24 cellular contexts compared by ENCODE assay signal in genomic region chr17:44862278-44862914, GRCh38. TPM values are rescaled to one million over a fixed set of nuclear protein-coding genes. Genes with fewer than 3 reads are reported as not detected.
"Had no signal": no experiment of that assay in that cellular context is flagged by ENCODE, and none has a peak within 500 bp of the region (broad histone marks: within the 10 kb centered on the region; RNA-seq: fewer than 3 reads in every experiment).

No MANE protein-coding gene starts in this region.

- FAIRE-seq: frontal cortex, islet of Langerhans, pancreas, urothelium cell line had no signal

- H3K4me3 ChIP-seq: colonic mucosa, heart left ventricle, lung, pancreas, prostate gland, right lobe of liver had no signal

- DNase-seq: colonic mucosa; effector CD4-positive, alpha-beta T cell; endodermal cell; heart left ventricle; hippocampal formation; left ventricle myocardium superior; mesenchymal stem cell; naive B cell; occipital lobe; stimulated activated CD4-positive, alpha-beta T cell treated with anti-CD3 and anti-CD28 coated beads, Interleukin-12 subunit alpha, Interleukin-12 subunit beta, amount 100 ng/mL, for 4 hours; stimulated activated naive CD4-positive, alpha-beta T cell treated with Interleukin-2 at 50 U/mL for 16 hours; trophoblast cell had no signal

- H3K27me3 ChIP-seq: colonic mucosa, heart left ventricle, pancreas, right lobe of liver had no signal

- H3K4me1 ChIP-seq: colonic mucosa, pancreas, prostate gland, right lobe of liver had no signal

- ATAC-seq: esophagus mucosa, heart left ventricle, left ventricle myocardium superior, pancreas had no signal

- H3K27ac ChIP-seq: colonic mucosa, pancreas, prostate gland, right lobe of liver had no signal

- H3K9me3 ChIP-seq: colonic mucosa, heart left ventricle, pancreas, prostate gland, right lobe of liver had no signal

RNA-seq across cellular contexts. Expression of gene HIGD1B, which starts 14.7 kb away (rescaled TPM):
- total RNA-seq: dermis microvascular lymphatic vessel endothelial cell, endodermal cell, fibroblast of lung, glomerular endothelial cell, prostate gland, renal cortical epithelial cell, right lobe of liver had no signal

RNA-seq across cellular contexts. Expression of gene GFAP, which starts 52.9 kb away (rescaled TPM):
- total RNA-seq: dermis microvascular lymphatic vessel endothelial cell, esophagus mucosa, glomerular endothelial cell had no signal
